In the genomic region with DNA sequence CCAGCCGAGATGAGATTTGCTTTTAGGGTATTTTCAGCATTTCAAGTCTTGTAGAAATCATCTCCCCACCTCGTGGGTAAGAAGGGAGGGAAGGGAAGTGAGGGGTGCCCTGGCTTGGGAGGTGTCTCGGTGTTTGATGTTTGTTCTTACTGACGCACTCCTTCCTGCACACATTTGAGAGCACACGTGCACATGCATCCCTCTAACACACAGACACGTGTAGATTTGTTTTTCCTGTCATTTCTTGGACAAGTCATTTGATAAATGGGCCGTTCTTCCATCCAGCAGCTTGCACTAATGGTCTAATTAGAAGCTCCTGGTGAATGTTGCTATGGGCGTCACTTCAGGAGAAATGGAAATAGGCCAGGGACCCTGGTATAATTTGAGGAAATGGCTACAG, we compare ENCODE assay signal across 35 cellular contexts.
"Had no signal": no experiment of that assay in that cellular context is flagged by ENCODE, and none has a peak within 500 bp of the region (broad histone marks: within the 10 kb centered on the region; RNA-seq: fewer than 3 reads in every experiment).

No MANE protein-coding gene starts in this region.

- H3K4me3 Mint-ChIP-seq: activated B cell treated with CpG ODN at 0.5 μM for 24 hours; activated CD4-positive, alpha-beta memory T cell treated with anti-CD3 and anti-CD28 coated beads for 36 hours; activated CD4-positive, alpha-beta T cell treated with anti-CD3 and anti-CD28 coated beads, Interleukin-2, amount 10 ng/mL, durations not matched to agents 24 days and 14 days; activated CD8-positive, alpha-beta T cell treated with anti-CD3 and anti-CD28 coated beads for 36 hours; activated naive CD4-positive, alpha-beta T cell treated with anti-CD3 and anti-CD28 coated beads for 36 hours; activated naive CD8-positive, alpha-beta T cell treated with anti-CD3 and anti-CD28 coated beads for 36 hours; activated T-cell treated with anti-CD3 and anti-CD28 coated beads, Interleukin-2, amount 50 U/mL, for 4 hours; activated T-cell treated with anti-CD3 and anti-CD28 coated beads, Interleukin-2, amount 50 U/mL, for 72 hours; activated T-helper 1 cell treated with anti-CD3 and anti-CD28 coated beads, Interleukin-12 subunit alpha, Interleukin-12 subunit beta, Interleukin-2, Interleukin-4 antibody, amounts not matched to agents 30 ng/mL and 10 ng/mL and 1 ng/mL, durations not matched to agents 14 hours and 24 hours and 36 hours; activated T-helper 17 cell treated with anti-CD3 and anti-CD28 coated beads, Interleukin-2, amount 50 U/mL, for 72 hours; brain; central memory CD8-positive, alpha-beta T cell; T-helper 1 cell treated with Interleukin-12 subunit alpha and Interleukin-12 subunit beta and Interleukin-4 antibody, amounts not matched to agents 30 μg/mL and 1 μg/mL, for 36 hours; T-helper 2 cell treated with Interferon-gamma antibody and Interleukin-4, amounts not matched to agents 5 μg/mL and 100 μg/mL, for 36 hours had no signal

- FAIRE-seq: bronchial epithelial cell, TTC549 had no signal

- DNase-seq: activated B cell treated with CpG ODN at 0.5 μM for 24 hours; activated CD4-positive, alpha-beta memory T cell treated with anti-CD3 and anti-CD28 coated beads for 36 hours; activated CD4-positive, alpha-beta T cell treated with anti-CD3 and anti-CD28 coated beads for 4 hours; activated CD4-positive, alpha-beta T cell treated with anti-CD3 and anti-CD28 coated beads, Interleukin-2, amount 10 ng/mL, durations not matched to agents 24 days and 14 days; activated CD4-positive, alpha-beta T cell treated with anti-CD3 and anti-CD28 coated beads, Interleukin-2, amount 50 U/mL, for 1 hour; activated CD4-positive, alpha-beta T cell treated with anti-CD3 and anti-CD28 coated beads, Interleukin-2, amount 50 U/mL, for 4 hours; activated CD4-positive, CD25-positive, alpha-beta regulatory T cell treated with anti-CD3 and anti-CD28 coated beads, Interleukin-2, amount 50 U/mL, for 72 hours; activated CD8-positive, alpha-beta memory T cell treated with anti-CD3 and anti-CD28 coated beads, Interleukin-2, amount 50 U/mL, for 4 hours; activated CD8-positive, alpha-beta T cell treated with anti-CD3 and anti-CD28 coated beads for 36 hours; activated effector memory CD4-positive, alpha-beta T cell treated with anti-CD3 and anti-CD28 coated beads, Interleukin-2, amount 50 U/mL, for 16 hours; activated gamma-delta T cell treated with Interleukin-2 at 50 U/mL for 16 hours; activated naive CD4-positive, alpha-beta T cell; activated naive CD4-positive, alpha-beta T cell treated with anti-CD3 and anti-CD28 coated beads for 36 hours; activated naive CD4-positive, alpha-beta T cell treated with anti-CD3 and anti-CD28 coated beads, Interleukin-2, amount 50 U/mL, for 16 hours; activated naive CD8-positive, alpha-beta T cell treated with anti-CD3 and anti-CD28 coated beads for 36 hours; activated T-cell treated with anti-CD3 and anti-CD28 coated beads for 4 hours; activated T-cell treated with anti-CD3 and anti-CD28 coated beads, Interleukin-2, amount 50 U/mL, for 1 hour; activated T-cell treated with anti-CD3 and anti-CD28 coated beads, Interleukin-2, amount 50 U/mL, for 4 hours; activated T-cell treated with anti-CD3 and anti-CD28 coated beads, Interleukin-2, amount 50 U/mL, for 72 hours; amygdala; anterior cingulate cortex; caudate nucleus; cerebellar nuclear complex; T-helper 1 cell; T-helper 2 cell; T-helper 9 cell had no signal

- H3K27ac Mint-ChIP-seq: activated B cell treated with CpG ODN at 0.5 μM for 24 hours; activated CD4-positive, alpha-beta memory T cell treated with anti-CD3 and anti-CD28 coated beads for 36 hours; activated CD4-positive, alpha-beta T cell treated with anti-CD3 and anti-CD28 coated beads, Interleukin-2, amount 10 ng/mL, durations not matched to agents 24 days and 14 days; activated CD8-positive, alpha-beta T cell treated with anti-CD3 and anti-CD28 coated beads for 36 hours; activated naive CD4-positive, alpha-beta T cell treated with anti-CD3 and anti-CD28 coated beads for 36 hours; activated naive CD4-positive, alpha-beta T cell treated with anti-CD3 and anti-CD28 coated beads, Interleukin-2, amount 50 U/mL, for 72 hours; activated naive CD8-positive, alpha-beta T cell treated with anti-CD3 and anti-CD28 coated beads for 36 hours; activated T-cell treated with anti-CD3 and anti-CD28 coated beads, Interleukin-2, amount 50 U/mL, for 72 hours; activated T-helper 1 cell treated with anti-CD3 and anti-CD28 coated beads, Interleukin-12 subunit alpha, Interleukin-12 subunit beta, Interleukin-2, Interleukin-4 antibody, amounts not matched to agents 30 ng/mL and 10 ng/mL and 1 ng/mL, durations not matched to agents 14 hours and 24 hours and 36 hours; activated T-helper 17 cell treated with anti-CD3 and anti-CD28 coated beads, Interleukin-2, amount 50 U/mL, for 72 hours; T-helper 1 cell treated with Interleukin-12 subunit alpha and Interleukin-12 subunit beta and Interleukin-4 antibody, amounts not matched to agents 30 μg/mL and 1 μg/mL, for 36 hours; T-helper 2 cell treated with Interferon-gamma antibody and Interleukin-4, amounts not matched to agents 5 μg/mL and 100 μg/mL, for 36 hours had no signal

- H3K4me1 Mint-ChIP-seq: activated B cell treated with CpG ODN at 0.5 μM for 24 hours; activated CD4-positive, alpha-beta T cell treated with anti-CD3 and anti-CD28 coated beads, Interleukin-2, amount 10 ng/mL, durations not matched to agents 24 days and 14 days; activated naive CD8-positive, alpha-beta T cell treated with anti-CD3 and anti-CD28 coated beads for 36 hours; activated T-helper 17 cell treated with anti-CD3 and anti-CD28 coated beads, Interleukin-2, amount 50 U/mL, for 72 hours; central memory CD8-positive, alpha-beta T cell had no signal

- ATAC-seq: activated CD8-positive, alpha-beta T cell treated with anti-CD3 and anti-CD28 coated beads for 36 hours; activated naive CD4-positive, alpha-beta T cell treated with anti-CD3 and anti-CD28 coated beads, Interleukin-2, amount 50 U/mL, for 72 hours; activated T-cell treated with anti-CD3 and anti-CD28 coated beads, Interleukin-2, amount 50 U/mL, for 4 hours; activated T-cell treated with anti-CD3 and anti-CD28 coated beads, Interleukin-2, amount 50 U/mL, for 72 hours; activated T-helper 17 cell treated with anti-CD3 and anti-CD28 coated beads, Interleukin-2, amount 50 U/mL, for 72 hours had no signal

- H3K36me3 Mint-ChIP-seq: activated CD4-positive, alpha-beta memory T cell treated with anti-CD3 and anti-CD28 coated beads for 36 hours; activated naive CD4-positive, alpha-beta T cell treated with anti-CD3 and anti-CD28 coated beads, Interleukin-2, amount 50 U/mL, for 72 hours; activated naive CD8-positive, alpha-beta T cell treated with anti-CD3 and anti-CD28 coated beads for 36 hours had no signal

- H3K27me3 Mint-ChIP-seq: activated B cell treated with CpG ODN at 0.5 μM for 24 hours; activated CD4-positive, alpha-beta memory T cell treated with anti-CD3 and anti-CD28 coated beads for 36 hours; activated CD4-positive, alpha-beta T cell treated with anti-CD3 and anti-CD28 coated beads, Interleukin-2, amount 10 ng/mL, durations not matched to agents 24 days and 14 days; activated CD8-positive, alpha-beta T cell treated with anti-CD3 and anti-CD28 coated beads for 36 hours; activated naive CD8-positive, alpha-beta T cell treated with anti-CD3 and anti-CD28 coated beads for 36 hours; activated T-helper 17 cell treated with anti-CD3 and anti-CD28 coated beads, Interleukin-2, amount 50 U/mL, for 72 hours had no signal

- H3K9me3 Mint-ChIP-seq: activated CD4-positive, alpha-beta memory T cell treated with anti-CD3 and anti-CD28 coated beads for 36 hours; activated naive CD4-positive, alpha-beta T cell treated with anti-CD3 and anti-CD28 coated beads for 36 hours; activated T-cell treated with anti-CD3 and anti-CD28 coated beads, Interleukin-2, amount 50 U/mL, for 72 hours; activated T-helper 17 cell treated with anti-CD3 and anti-CD28 coated beads, Interleukin-2, amount 50 U/mL, for 72 hours; central memory CD8-positive, alpha-beta T cell had no signal
